In genomic region chr10:132981173-132981555, GRCh38 we compare ENCODE assay signal across 1 cellular context.
TF ChIP-seq lines count a peak whose summit lies in the region.

No MANE protein-coding gene starts in this region.

TF ChIP-seq in HepG2, 621 proteins besides CTCF, POLR2A, EP300 and RAD21:
- no peak for TF ChIP-seq PRDM10 (CRISPR knock-in tag; IDR thresholded peaks at IDR 0.05; ENCODE audit: low read depth)
- no peak for TF ChIP-seq MTF2 (CRISPR knock-in tag; IDR thresholded peaks at IDR 0.05; ENCODE audit: borderline replicate concordance)
- no peak for TF ChIP-seq ZNF777 (CRISPR knock-in tag; IDR thresholded peaks at IDR 0.05)
- no peak for TF ChIP-seq RARG (CRISPR knock-in tag; IDR thresholded peaks at IDR 0.05; ENCODE audit: low read depth)
